ENCODE assay signal across 28 cellular contexts in the genomic region with DNA sequence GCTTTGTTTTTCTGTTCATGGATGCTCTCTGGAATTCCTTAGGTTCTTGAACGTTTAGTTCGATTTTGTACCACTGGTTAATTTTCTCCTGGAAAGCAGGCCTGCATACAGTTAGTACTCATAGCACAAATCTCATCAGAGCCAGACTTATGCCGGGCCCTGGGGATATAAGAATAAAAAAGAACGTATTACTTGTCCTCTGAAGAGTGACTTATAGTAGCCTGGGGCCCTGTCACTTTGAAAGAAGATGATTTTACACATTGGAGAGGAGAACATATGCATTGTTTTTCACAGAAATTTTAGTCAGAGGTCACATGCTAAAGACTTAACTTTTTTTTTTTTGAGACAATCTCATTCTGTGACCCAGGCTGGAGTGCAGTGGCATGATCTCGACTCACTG. TPM values are rescaled to one million over a fixed set of nuclear protein-coding genes. Genes with fewer than 3 reads are reported as not detected.
"Had no signal": no experiment of that assay in that cellular context is flagged by ENCODE, and none has a peak within 500 bp of the region (broad histone marks: within the 10 kb centered on the region; RNA-seq: fewer than 3 reads in every experiment).

No MANE protein-coding gene starts in this region.

- H3K4me1 Mint-ChIP-seq: activated CD4-positive, alpha-beta T cell treated with anti-CD3 and anti-CD28 coated beads, Interleukin-2, amount 10 ng/mL, durations not matched to agents 24 days and 14 days; activated naive CD4-positive, alpha-beta T cell treated with anti-CD3 and anti-CD28 coated beads, Interleukin-2, amount 50 U/mL, for 24 hours; activated naive CD8-positive, alpha-beta T cell treated with anti-CD3 and anti-CD28 coated beads, Interleukin-2, amount 10 ng/mL, durations not matched to agents 7 days and 5 days had no signal

- H3K27ac Mint-ChIP-seq: activated CD4-positive, alpha-beta T cell treated with anti-CD3 and anti-CD28 coated beads, Interleukin-2, amount 10 ng/mL, durations not matched to agents 24 days and 14 days; activated CD8-positive, alpha-beta T cell treated with anti-CD3 and anti-CD28 coated beads for 36 hours; activated naive CD4-positive, alpha-beta T cell treated with anti-CD3 and anti-CD28 coated beads, Interleukin-2, amount 50 U/mL, for 24 hours; activated naive CD8-positive, alpha-beta T cell treated with anti-CD3 and anti-CD28 coated beads, Interleukin-2, amount 10 ng/mL, durations not matched to agents 7 days and 5 days; activated T-cell treated with anti-CD3 and anti-CD28 coated beads, Interleukin-2, amount 50 U/mL, for 24 hours; activated T-helper 2 cell treated with anti-CD3 and anti-CD28 coated beads, Interferon-gamma antibody, Interleukin-2, Interleukin-4, amounts not matched to agents 10 μg/mL and 5 μg/mL and 100 μg/mL, durations not matched to agents 14 hours and 24 hours and 36 hours; T-helper 1 cell treated with Interleukin-12 subunit alpha and Interleukin-12 subunit beta and Interleukin-4 antibody, amounts not matched to agents 30 μg/mL and 1 μg/mL, for 36 hours; T-helper 2 cell treated with Interferon-gamma antibody and Interleukin-4, amounts not matched to agents 5 μg/mL and 100 μg/mL, for 36 hours had no signal

- H3K27me3 Mint-ChIP-seq: activated naive CD8-positive, alpha-beta T cell treated with anti-CD3 and anti-CD28 coated beads, Interleukin-2, amount 10 ng/mL, durations not matched to agents 7 days and 5 days; activated T-cell treated with anti-CD3 and anti-CD28 coated beads, Interleukin-2, amount 50 U/mL, for 24 hours had no signal

- H3K9me3 Mint-ChIP-seq: activated CD8-positive, alpha-beta T cell treated with anti-CD3 and anti-CD28 coated beads for 36 hours; activated naive CD4-positive, alpha-beta T cell treated with anti-CD3 and anti-CD28 coated beads, Interleukin-2, amount 50 U/mL, for 24 hours; activated naive CD8-positive, alpha-beta T cell treated with anti-CD3 and anti-CD28 coated beads, Interleukin-2, amount 10 ng/mL, durations not matched to agents 7 days and 5 days; activated T-helper 2 cell treated with anti-CD3 and anti-CD28 coated beads, Interferon-gamma antibody, Interleukin-2, Interleukin-4, amounts not matched to agents 10 μg/mL and 5 μg/mL and 100 μg/mL, durations not matched to agents 14 hours and 24 hours and 36 hours; T-helper 1 cell treated with Interleukin-12 subunit alpha and Interleukin-12 subunit beta and Interleukin-4 antibody, amounts not matched to agents 30 μg/mL and 1 μg/mL, for 36 hours; T-helper 2 cell treated with Interferon-gamma antibody and Interleukin-4, amounts not matched to agents 5 μg/mL and 100 μg/mL, for 36 hours had no signal

- DNase-seq: activated CD4-positive, alpha-beta T cell treated with anti-CD3 and anti-CD28 coated beads, Interleukin-2, amount 10 ng/mL, durations not matched to agents 24 days and 14 days; activated CD4-positive, alpha-beta T cell treated with anti-CD3 and anti-CD28 coated beads, Interleukin-2, amount 50 U/mL, for 4 hours; activated CD8-positive, alpha-beta T cell treated with anti-CD3 and anti-CD28 coated beads for 36 hours; activated gamma-delta T cell; activated naive CD4-positive, alpha-beta T cell treated with Interleukin-2 at 50 U/mL for 16 hours; activated naive CD8-positive, alpha-beta T cell treated with anti-CD3 and anti-CD28 coated beads, Interleukin-2, amount 10 ng/mL, durations not matched to agents 7 days and 5 days; activated T-cell treated with anti-CD3 and anti-CD28 coated beads, Interleukin-2, amount 50 U/mL, for 24 hours; amygdala; body of pancreas; Kasumi-1; KG1; MG63; NCI-H1048; NCI-H1105 treated with DMSO at 0.1 percent for 48 hours; NCI-H1436; NCI-H1694; NCI-H1930; NCI-H526; NCI-H748 treated with DMSO at 0.1 percent for 48 hours; NK-92 treated with Interleukin-12 subunit alpha and Interleukin-12 subunit beta, amount 100 ng/mL, for 24 hours; PC-3; Peyer's patch; SK-N-SH had no signal

- H3K36me3 Mint-ChIP-seq: activated naive CD4-positive, alpha-beta T cell treated with anti-CD3 and anti-CD28 coated beads, Interleukin-2, amount 50 U/mL, for 24 hours; activated naive CD8-positive, alpha-beta T cell treated with anti-CD3 and anti-CD28 coated beads, Interleukin-2, amount 10 ng/mL, durations not matched to agents 7 days and 5 days had no signal

- ATAC-seq: activated CD8-positive, alpha-beta T cell treated with anti-CD3 and anti-CD28 coated beads for 36 hours; body of pancreas; PC-3; Right ventricle myocardium inferior had no signal

- H3K4me3 Mint-ChIP-seq: activated CD4-positive, alpha-beta T cell treated with anti-CD3 and anti-CD28 coated beads, Interleukin-2, amount 10 ng/mL, durations not matched to agents 24 days and 14 days; activated CD8-positive, alpha-beta T cell treated with anti-CD3 and anti-CD28 coated beads for 36 hours; activated naive CD4-positive, alpha-beta T cell treated with anti-CD3 and anti-CD28 coated beads, Interleukin-2, amount 50 U/mL, for 24 hours; activated naive CD8-positive, alpha-beta T cell treated with anti-CD3 and anti-CD28 coated beads, Interleukin-2, amount 10 ng/mL, durations not matched to agents 7 days and 5 days; activated T-cell treated with anti-CD3 and anti-CD28 coated beads, Interleukin-2, amount 50 U/mL, for 24 hours; T-helper 1 cell treated with Interleukin-12 subunit alpha and Interleukin-12 subunit beta and Interleukin-4 antibody, amounts not matched to agents 30 μg/mL and 1 μg/mL, for 36 hours; T-helper 2 cell treated with Interferon-gamma antibody and Interleukin-4, amounts not matched to agents 5 μg/mL and 100 μg/mL, for 36 hours had no signal

RNA-seq across cellular contexts. Expression of gene ZNF462, which starts 50.3 kb away (rescaled TPM):
- total RNA-seq: activated CD8-positive, alpha-beta T cell treated with anti-CD3 and anti-CD28 coated beads for 36 hours had no signal
